In the genomic region with DNA sequence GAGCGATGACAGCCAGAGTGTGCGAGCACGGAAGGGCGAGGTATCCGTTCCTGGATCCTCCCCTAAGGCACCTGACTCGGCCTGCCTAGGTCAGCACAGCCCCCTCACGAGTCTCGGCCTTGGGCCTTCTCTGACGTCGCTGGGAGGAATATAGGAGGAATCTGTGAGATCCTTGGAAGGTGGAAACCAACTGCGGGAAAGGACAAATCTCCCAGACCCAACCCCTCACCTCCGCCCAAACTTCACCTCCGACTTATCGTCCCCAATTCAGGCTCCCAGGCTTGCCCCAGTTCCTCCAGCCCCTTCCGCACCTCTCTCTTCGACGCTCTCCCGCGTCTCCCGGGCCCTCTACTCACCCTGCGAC, we compare ENCODE assay signal across 8 cellular contexts. TPM values are rescaled to one million over a fixed set of nuclear protein-coding genes. Genes with fewer than 3 reads are reported as not detected.
DNase-seq lines count a peak whose midpoint lies in the region; ATAC-seq and TF ChIP-seq lines count a peak whose summit lies in the region.

No MANE protein-coding gene starts in this region.

- H3K27me3 ChIP-seq in thymus (ENCODE audit: control insufficient read depth, insufficient read depth) = no peaks in the 10 kb centered on the region

- H3K9me3 ChIP-seq in mucosa of descending colon (no peaks in the 10 kb centered on the region), thymus (ENCODE audit: control insufficient read depth) (no peaks in the 10 kb centered on the region)

- WGBS in thymus = under 1% methylated on average over 21 of the region's 21 CpGs

- H3K9me3 Mint-ChIP-seq in activated CD4-positive, alpha-beta T cell treated with anti-CD3 and anti-CD28 coated beads, Interleukin-2, amount 10 ng/mL, durations not matched to agents 24 days and 14 days = no peaks in the 10 kb centered on the region
- no peaks in the 10 kb centered on the region for H3K9me3 Mint-ChIP-seq in effector memory CD8-positive, alpha-beta T cell

- peak; percentile 15 for ATAC-seq in HG03460 (IDR thresholded peaks at IDR 0.05; ENCODE audit: unreplicated experiment)
- ATAC-seq in effector memory CD8-positive, alpha-beta T cell (replicated peaks) = peak; percentile 68
- peak; percentile 73 for ATAC-seq in mucosa of descending colon
- no peak for ATAC-seq in HG02870 (IDR thresholded peaks at IDR 0.05; ENCODE audit: unreplicated experiment)

- H3K4me1 ChIP-seq in mucosa of descending colon (ENCODE audit: low read depth) (peaks cover 7% of the 10 kb centered on the region), thymus (ENCODE audit: control insufficient read depth, insufficient read depth, low read length) (peaks cover 8% of the 10 kb centered on the region)

- peak overlapping the region; percentile 96 for H3K27ac Mint-ChIP-seq in activated CD4-positive, alpha-beta T cell treated with anti-CD3 and anti-CD28 coated beads, Interleukin-2, amount 10 ng/mL, durations not matched to agents 24 days and 14 days
- peak overlapping the region; percentile 98 to 99 for H3K27ac Mint-ChIP-seq in effector memory CD8-positive, alpha-beta T cell

- peaks cover 31% of the 10 kb centered on the region for H3K4me1 Mint-ChIP-seq in activated CD4-positive, alpha-beta T cell treated with anti-CD3 and anti-CD28 coated beads, Interleukin-2, amount 10 ng/mL, durations not matched to agents 24 days and 14 days
- peaks cover 27% of the 10 kb centered on the region in 2 donors for H3K4me1 Mint-ChIP-seq in effector memory CD8-positive, alpha-beta T cell (ENCODE audit: low read depth in 2 of 2)

- intact Hi-C loops in activated CD4-positive, alpha-beta T cell treated with anti-CD3 and anti-CD28 coated beads, Interleukin-2, amount 10 ng/mL, durations not matched to agents 24 days and 14 days (cut with micrococcal nuclease) = loop anchor here (2.0 kb wide), 4 partner anchors 14 to 360 kb away; a partner anchor contains a TSS
- intact Hi-C loops in mucosa of descending colon (cut with DNase I, micrococcal nuclease) = no loop called here

- TF ChIP-seq CTCF in mucosa of descending colon (IDR thresholded peaks at IDR 0.05) = no peak

- DNase-seq in GM19238 (ENCODE audit: insufficient read length, low spot score) = peak; percentile 28
- peak; percentile 84 for DNase-seq in activated CD4-positive, alpha-beta T cell treated with anti-CD3 and anti-CD28 coated beads, Interleukin-2, amount 10 ng/mL, durations not matched to agents 24 days and 14 days
- peak; percentile 24 to 44 (median 38) for DNase-seq in effector memory CD8-positive, alpha-beta T cell
- peak; percentile 61 to 68 (median 66) for DNase-seq in mucosa of descending colon
- no peak for DNase-seq in DMS79 (lab: John Stamatoyannopoulos, UW)

- peaks cover 29% of the 10 kb centered on the region for H3K36me3 Mint-ChIP-seq in activated CD4-positive, alpha-beta T cell treated with anti-CD3 and anti-CD28 coated beads, Interleukin-2, amount 10 ng/mL, durations not matched to agents 24 days and 14 days (ENCODE audit: low read depth)
- H3K36me3 Mint-ChIP-seq in effector memory CD8-positive, alpha-beta T cell (ENCODE audit: insufficient read depth) = peaks cover 31% of the 10 kb centered on the region

- H3K36me3 ChIP-seq in mucosa of descending colon (ENCODE audit: low read depth) (no peaks in the 10 kb centered on the region), thymus (ENCODE audit: control insufficient read depth, insufficient read depth) (peaks cover 30% of the 10 kb centered on the region)

- H3K27me3 Mint-ChIP-seq in activated CD4-positive, alpha-beta T cell treated with anti-CD3 and anti-CD28 coated beads, Interleukin-2, amount 10 ng/mL, durations not matched to agents 24 days and 14 days = no peaks in the 10 kb centered on the region
- no peaks in the 10 kb centered on the region for H3K27me3 Mint-ChIP-seq in effector memory CD8-positive, alpha-beta T cell

- H3K4me3 Mint-ChIP-seq in activated CD4-positive, alpha-beta T cell treated with anti-CD3 and anti-CD28 coated beads, Interleukin-2, amount 10 ng/mL, durations not matched to agents 24 days and 14 days = peak overlapping the region; percentile 98
- peak overlapping the region; percentile 97 to 98 for H3K4me3 Mint-ChIP-seq in effector memory CD8-positive, alpha-beta T cell

- peak overlapping the region; percentile 86 for H3K27ac ChIP-seq in thymus (ENCODE audit: low read depth)

- H3K4me3 ChIP-seq in mucosa of descending colon (peak overlapping the region; percentile 83), thymus (ENCODE audit: low read length) (peak overlapping the region; percentile 94)

RNA-seq across cellular contexts. Expression of a gene that starts 0.5 kb away (rescaled TPM):
- total RNA-seq in activated CD4-positive, alpha-beta T cell treated with anti-CD3 and anti-CD28 coated beads, Interleukin-2, amount 10 ng/mL, durations not matched to agents 24 days and 14 days = 101 and 105 TPM in 2 replicates
- 100 to 1,000 TPM; 128 to 212 (median 188) TPM for total RNA-seq in mucosa of descending colon
- 102 TPM for polyA plus RNA-seq in thymus

RNA-seq across cellular contexts. Expression of a gene that starts 4.3 kb away (rescaled TPM):
- total RNA-seq in activated CD4-positive, alpha-beta T cell treated with anti-CD3 and anti-CD28 coated beads, Interleukin-2, amount 10 ng/mL, durations not matched to agents 24 days and 14 days = 0.64 and 0.93 TPM in 2 replicates
- total RNA-seq in mucosa of descending colon = 10 to 100 TPM in 1 of 3 donors, 1 to 10 TPM in 2; 4.5 to 26.2 (median 6.4) TPM
- polyA plus RNA-seq in thymus = 65.6 TPM

RNA-seq across cellular contexts. Expression of a gene that starts 10.8 kb away (rescaled TPM):
- total RNA-seq in activated CD4-positive, alpha-beta T cell treated with anti-CD3 and anti-CD28 coated beads, Interleukin-2, amount 10 ng/mL, durations not matched to agents 24 days and 14 days = not detected in 2 replicates
- total RNA-seq in mucosa of descending colon = 1 to 10 TPM in 1 of 3 donors, under 1 TPM in 2; 0.38 to 6.8 (median 0.41) TPM
- 0.14 TPM for polyA plus RNA-seq in thymus

RNA-seq across cellular contexts. Expression of a gene that starts 14.0 kb away (rescaled TPM):
- 6.0 and 7.5 TPM in 2 replicates for total RNA-seq in activated CD4-positive, alpha-beta T cell treated with anti-CD3 and anti-CD28 coated beads, Interleukin-2, amount 10 ng/mL, durations not matched to agents 24 days and 14 days
- total RNA-seq in mucosa of descending colon = 10 to 100 TPM in 1 of 3 donors, 1 to 10 TPM in 1, under 1 TPM in 1; 0.49 to 12.6 (median 1.6) TPM
- polyA plus RNA-seq in thymus = 3.1 TPM

RNA-seq across cellular contexts. Expression of a gene that starts 25.3 kb away (rescaled TPM):
- total RNA-seq in activated CD4-positive, alpha-beta T cell treated with anti-CD3 and anti-CD28 coated beads, Interleukin-2, amount 10 ng/mL, durations not matched to agents 24 days and 14 days = 80.8 and 87.3 TPM in 2 replicates
- total RNA-seq in mucosa of descending colon = 10 to 100 TPM; 39.4 to 50.2 (median 45.6) TPM
- polyA plus RNA-seq in thymus = 114 TPM
